23 cellular contexts compared by ENCODE assay signal in genomic region chr1:8676072-8676471, GRCh38.
DNase-seq lines count a peak whose midpoint lies in the region; ATAC-seq and TF ChIP-seq lines count a peak whose summit lies in the region.
"Had no signal": no experiment of that assay in that cellular context is flagged by ENCODE, and none has a peak within 500 bp of the region (broad histone marks: within the 10 kb centered on the region; RNA-seq: fewer than 3 reads in every experiment).

No MANE protein-coding gene starts in this region.

- TF ChIP-seq CTCF in cardiac muscle cell (IDR thresholded peaks at IDR 0.05; ENCODE audit: low read depth, low read length) (no peak), heart left ventricle (IDR thresholded peaks at IDR 0.05) (no peak), activated B cell treated with CpG ODN at 0.5 μM for 24 hours (IDR thresholded peaks at IDR 0.05) (no peak), glutamatergic neuron (IDR thresholded peaks at IDR 0.05; ENCODE audit: partially characterized antibody, unreplicated experiment) (no peak)

- intact Hi-C loops in heart left ventricle (cut with DNase I), result no loop called here
- intact Hi-C loops in activated B cell treated with CpG ODN at 0.5 μM for 24 hours (cut with micrococcal nuclease), result no loop called here

- H3K27ac Mint-ChIP-seq in activated B cell treated with CpG ODN at 0.5 μM for 24 hours (peak overlapping the region; percentile 15), glutamatergic neuron (ENCODE audit: unreplicated experiment) (peak overlapping the region; percentile 68)
- H3K27ac Mint-ChIP-seq in stimulated activated effector memory CD8-positive, alpha-beta T cell treated with anti-CD3 and anti-CD28 coated beads, Interleukin-12 subunit alpha, Interleukin-12 subunit beta, amount 100 ng/mL, for 72 hours, result no peak overlapping the region
- H3K27ac Mint-ChIP-seq: GM23338 had no signal

- H3K27me3 Mint-ChIP-seq in activated B cell treated with CpG ODN at 0.5 μM for 24 hours (no peaks in the 10 kb centered on the region), glutamatergic neuron (ENCODE audit: unreplicated experiment) (no peaks in the 10 kb centered on the region)

- H3K27me3 ChIP-seq in cardiac muscle cell (no peaks in the 10 kb centered on the region), heart left ventricle (no peaks in the 10 kb centered on the region)
- H3K27me3 ChIP-seq: SJSA1 had no signal

- H3K36me3 ChIP-seq in cardiac muscle cell (no peaks in the 10 kb centered on the region), heart left ventricle (no peaks in the 10 kb centered on the region)
- H3K36me3 ChIP-seq: SJSA1 had no signal

- H3K4me3 ChIP-seq in cardiac muscle cell (no peak overlapping the region), heart left ventricle (no peak overlapping the region)
- H3K4me3 ChIP-seq: GM23338, SJSA1 had no signal

- POLR2A ChIA-PET in activated B cell treated with CpG ODN at 0.5 μM for 24 hours (lab: Charles Lee), result interaction anchor here (1.0 kb wide), 1 partner anchor 8 kb away, joined by 3 read pairs; no protein-coding TSS in a partner anchor

- no peaks in the 10 kb centered on the region for H3K9me3 Mint-ChIP-seq in activated B cell treated with CpG ODN at 0.5 μM for 24 hours
- peaks cover 7% of the 10 kb centered on the region for H3K9me3 Mint-ChIP-seq in glutamatergic neuron (ENCODE audit: unreplicated experiment)
- no peaks in the 10 kb centered on the region for H3K9me3 Mint-ChIP-seq in stimulated activated effector memory CD8-positive, alpha-beta T cell treated with anti-CD3 and anti-CD28 coated beads, Interleukin-12 subunit alpha, Interleukin-12 subunit beta, amount 100 ng/mL, for 72 hours
- H3K9me3 Mint-ChIP-seq: CD8-positive, alpha-beta T cell; GM23338; H9 had no signal

- H3K36me3 Mint-ChIP-seq in activated B cell treated with CpG ODN at 0.5 μM for 24 hours (ENCODE audit: low read depth) (peaks cover 8% of the 10 kb centered on the region), glutamatergic neuron (ENCODE audit: unreplicated experiment) (no peaks in the 10 kb centered on the region)
- H3K36me3 Mint-ChIP-seq in stimulated activated effector memory CD8-positive, alpha-beta T cell treated with anti-CD3 and anti-CD28 coated beads, Interleukin-12 subunit alpha, Interleukin-12 subunit beta, amount 100 ng/mL, for 72 hours, result no peaks in the 10 kb centered on the region

- H3K4me1 ChIP-seq in cardiac muscle cell (ENCODE audit: low read depth) (peaks cover 55% of the 10 kb centered on the region), heart left ventricle (peaks cover under 1 to 38% (median 27%) of the 10 kb centered on the region in 12 donors)

- H3K4me3 Mint-ChIP-seq in activated B cell treated with CpG ODN at 0.5 μM for 24 hours (no peak overlapping the region), glutamatergic neuron (ENCODE audit: unreplicated experiment) (peak overlapping the region; percentile 35)
- no peak overlapping the region for H3K4me3 Mint-ChIP-seq in stimulated activated effector memory CD8-positive, alpha-beta T cell treated with anti-CD3 and anti-CD28 coated beads, Interleukin-12 subunit alpha, Interleukin-12 subunit beta, amount 100 ng/mL, for 72 hours
- H3K4me3 Mint-ChIP-seq: CD8-positive, alpha-beta T cell; GM23338; H9 had no signal

- H3K27ac ChIP-seq in cardiac muscle cell (peak overlapping the region; percentile 87), heart left ventricle (no peak overlapping the region)
- H3K27ac ChIP-seq: C4-2B, SJSA1 had no signal

- H3K9me3 ChIP-seq in cardiac muscle cell (ENCODE audit: low read depth) (no peaks in the 10 kb centered on the region), heart left ventricle (no peaks in the 10 kb centered on the region)
- H3K9me3 ChIP-seq: Caco-2, SJSA1 had no signal

- CTCF ChIA-PET in activated B cell treated with CpG ODN at 0.5 μM for 24 hours (lab: Charles Lee), result no interaction called here

- H3K4me1 Mint-ChIP-seq in activated B cell treated with CpG ODN at 0.5 μM for 24 hours (peaks cover 48% of the 10 kb centered on the region), glutamatergic neuron (ENCODE audit: low read depth, unreplicated experiment) (peaks cover 53% of the 10 kb centered on the region)
- H3K4me1 Mint-ChIP-seq in stimulated activated effector memory CD8-positive, alpha-beta T cell treated with anti-CD3 and anti-CD28 coated beads, Interleukin-12 subunit alpha, Interleukin-12 subunit beta, amount 100 ng/mL, for 72 hours, result peaks cover 7% of the 10 kb centered on the region

- DNase-seq in cardiac muscle cell (ENCODE audit: low read depth in 1 of 2, low spot score in 1 of 2) (no peak), heart left ventricle (no peak), activated B cell treated with CpG ODN at 0.5 μM for 24 hours (no peak), glutamatergic neuron (no peak)
- DNase-seq in activated effector memory CD4-positive, alpha-beta T cell treated with Interleukin-2 at 50 U/mL for 16 hours, result no peak
- DNase-seq in stimulated activated effector memory CD8-positive, alpha-beta T cell treated with anti-CD3 and anti-CD28 coated beads, Interleukin-12 subunit alpha, Interleukin-12 subunit beta, amount 100 ng/mL, for 72 hours (ENCODE audit: low spot score in 2 of 2), result no peak
- DNase-seq: Caco-2; CD8-positive, alpha-beta T cell; DMS 273 treated with DMSO at 0.1 percent for 48 hours; DMS79; GF-D8; H9; KBM-7; NCI-H2029; NCI-H446; NCI-H524 treated with DMSO at 0.1 percent for 48 hours; NCI-H774; Right ventricle myocardium superior; RPMI8226 had no signal

- no peak for ATAC-seq in heart left ventricle
- no peak for ATAC-seq in activated B cell treated with CpG ODN at 0.5 μM for 24 hours (ENCODE audit: low read depth)
- ATAC-seq in GM18502 (IDR thresholded peaks at IDR 0.05; ENCODE audit: poor library complexity, unreplicated experiment), result no peak
- no peak for ATAC-seq in stimulated activated effector memory CD8-positive, alpha-beta T cell treated with anti-CD3 and anti-CD28 coated beads, Interleukin-12 subunit alpha, Interleukin-12 subunit beta, amount 100 ng/mL, for 72 hours
- ATAC-seq: CD8-positive, alpha-beta T cell had no signal

- no peak for TF ChIP-seq POLR2A in heart left ventricle (IDR thresholded peaks at IDR 0.05)
